In genomic region chrX:23896539-23896938, GRCh38 we compare ENCODE assay signal across 6 cellular contexts. TPM values are rescaled to one million over a fixed set of nuclear protein-coding genes. Genes with fewer than 3 reads are reported as not detected.
"Had no signal": no experiment of that assay in that cellular context is flagged by ENCODE, and none has a peak within 500 bp of the region (broad histone marks: within the 10 kb centered on the region; RNA-seq: fewer than 3 reads in every experiment).

No MANE protein-coding gene starts in this region.

RNA-seq across cellular contexts. Expression of gene CXorf58, which starts 11.3 kb away (rescaled TPM):
- total RNA-seq: activated CD4-positive, alpha-beta T cell treated with anti-CD3 and anti-CD28 coated beads, Interleukin-2, amount 10 ng/mL, durations not matched to agents 24 days and 14 days; activated CD8-positive, alpha-beta memory T cell treated with anti-CD3 and anti-CD28 coated beads for 36 hours; activated T-cell treated with anti-CD3 and anti-CD28 coated beads, Interleukin-2, amount 50 U/mL, for 72 hours; aorta; cardiac septum; T-helper 1 cell treated with Interleukin-12 subunit alpha and Interleukin-12 subunit beta and Interleukin-4 antibody, amounts not matched to agents 30 ng/mL and 1 ng/mL, for 36 hours had no signal
- polyA plus RNA-seq: aorta had no signal
